Comparison of ENCODE assay signal across 9 cellular contexts in the genomic region with DNA sequence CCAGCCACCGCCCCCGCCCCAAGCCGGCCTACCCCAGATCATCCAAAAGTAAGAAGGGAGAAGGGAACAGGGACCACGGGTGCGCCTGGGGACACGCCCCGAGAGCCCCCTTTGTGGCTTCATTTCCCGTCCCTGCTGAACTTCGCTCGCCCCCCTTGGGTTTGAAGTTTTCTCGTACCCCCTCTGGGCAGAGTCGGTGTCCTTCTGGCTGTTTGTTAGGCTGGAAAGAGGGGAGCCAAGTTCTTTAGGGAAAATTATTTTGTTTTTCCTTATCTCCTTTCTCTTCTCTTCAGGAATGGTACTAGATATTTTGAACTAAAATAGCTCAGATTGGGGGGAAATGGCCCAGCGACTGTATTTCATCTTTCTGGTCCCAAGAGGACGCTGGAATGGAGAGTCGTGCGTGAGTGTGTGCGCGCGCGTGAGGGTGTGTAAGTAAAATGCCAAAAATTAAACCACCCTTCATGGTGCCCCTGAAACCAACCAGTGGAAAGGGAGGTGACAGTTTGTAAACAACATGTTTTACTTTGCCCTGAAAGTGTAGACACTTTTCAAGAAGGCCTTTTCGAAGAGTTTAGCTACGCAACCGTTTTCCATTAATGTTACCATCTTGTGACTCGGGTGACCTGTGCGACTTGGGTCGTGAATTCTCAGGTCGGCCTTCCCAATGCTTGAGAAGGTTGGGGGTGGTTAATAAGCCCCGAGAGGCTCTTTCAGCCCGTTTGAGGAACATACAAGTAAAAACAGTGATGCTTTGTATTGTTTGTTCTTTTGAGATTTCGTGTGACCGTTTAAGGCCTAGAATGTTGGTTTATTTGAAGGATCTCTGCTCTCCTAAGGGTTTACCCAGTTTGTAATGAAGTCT. TPM values are rescaled to one million over a fixed set of nuclear protein-coding genes. Genes with fewer than 3 reads are reported as not detected.
DNase-seq lines count a peak whose midpoint lies in the region; ATAC-seq and TF ChIP-seq lines count a peak whose summit lies in the region.
"Had no signal": no experiment of that assay in that cellular context is flagged by ENCODE, and none has a peak within 500 bp of the region (broad histone marks: within the 10 kb centered on the region; RNA-seq: fewer than 3 reads in every experiment).

No MANE protein-coding gene starts in this region.

- H3K4me2 ChIP-seq in mesenchymal stem cell (ENCODE audit: low read length, poor library complexity, severe bottlenecking): peak overlapping the region; percentile 97

- DNase-seq in cardiac muscle cell (ENCODE audit: low read depth in 1 of 2, low spot score in 1 of 2) (peak in 1 of 2 donors; percentile 32), Right ventricle myocardium inferior (ENCODE audit: missing footprints) (no peak), ascending aorta (ENCODE audit: low spot score in 2 of 2) (no peak), mesenchymal stem cell (no peak), SW 1271 (lab: John Stamatoyannopoulos, UW) (no peak), NOMO-1 treated with DMSO at 0.1 percent for 48 hours (lab: John Stamatoyannopoulos, UW; ENCODE audit: unreplicated experiment) (no peak)
- DNase-seq: cerebellar nuclear complex had no signal

- H3K18ac ChIP-seq in mesenchymal stem cell (ENCODE audit: low read depth in 1 of 2, low read length in 2 of 2): no peak overlapping the region

- H2BK120ac ChIP-seq in mesenchymal stem cell (ENCODE audit: low read depth, low read length): peak overlapping the region; percentile 44

- H3K9me3 ChIP-seq in cardiac muscle cell (ENCODE audit: low read depth) (no peaks in the 10 kb centered on the region), ascending aorta (no peaks in the 10 kb centered on the region), mesenchymal stem cell (ENCODE audit: control insufficient read depth, low read length) (no peaks in the 10 kb centered on the region)

- H4K8ac ChIP-seq in mesenchymal stem cell (ENCODE audit: low read length): no peak overlapping the region

- H3K79me1 ChIP-seq in mesenchymal stem cell (replicated peaks; ENCODE audit: low read length, poor library complexity, severe bottlenecking): no peaks in the 10 kb centered on the region

- H3K14ac ChIP-seq in mesenchymal stem cell (ENCODE audit: low read length in 2 of 2): no peak overlapping the region

- H4K91ac ChIP-seq in mesenchymal stem cell (ENCODE audit: low read length): no peak overlapping the region

- H3K9ac ChIP-seq in mesenchymal stem cell (ENCODE audit: low read length): no peak overlapping the region

- H3K4me1 ChIP-seq in cardiac muscle cell (ENCODE audit: low read depth) (peaks cover 59% of the 10 kb centered on the region), ascending aorta (peaks cover 0 to 6% of the 10 kb centered on the region in 2 donors), mesenchymal stem cell (ENCODE audit: control insufficient read depth, insufficient read depth, low read depth, low read length) (peaks cover 14% of the 10 kb centered on the region), urinary bladder (ENCODE audit: insufficient read depth) (peaks cover 5% of the 10 kb centered on the region)

- no peak overlapping the region for H2AK5ac ChIP-seq in mesenchymal stem cell (ENCODE audit: low read length, severe bottlenecking)

- intact Hi-C loops in Right ventricle myocardium inferior (cut with DNase I): loop anchor here (2.0 to 10.0 kb wide), 3 partner anchors 40 to 240 kb away; no protein-coding TSS in a partner anchor
- intact Hi-C loops in ascending aorta (cut with DNase I): loop anchor here (5.0 kb wide), 1 partner anchor 37 kb away; no protein-coding TSS in a partner anchor

- ATAC-seq in Right ventricle myocardium inferior (no peak), GM21390 (IDR thresholded peaks at IDR 0.05; ENCODE audit: unreplicated experiment) (no peak)

- peak overlapping the region; percentile 93 for H3K4me3 ChIP-seq in cardiac muscle cell
- peak overlapping the region; percentile 61 to 96 for H3K4me3 ChIP-seq in ascending aorta
- peak overlapping the region; percentile 71 to 79 for H3K4me3 ChIP-seq in mesenchymal stem cell (ENCODE audit: insufficient read depth in 1 of 2, low read depth in 1 of 2, low read length in 2 of 2)
- H3K4me3 ChIP-seq in urinary bladder (ENCODE audit: low read depth, low read length): peak overlapping the region; percentile 59

- WGBS in mesenchymal stem cell: 37% methylated on average over 22 of the region's 31 CpGs
- WGBS in urinary bladder: 40% methylated on average over 31 of the region's 31 CpGs

- no peak overlapping the region for H2AFZ ChIP-seq in mesenchymal stem cell (ENCODE audit: low read depth, low read length)

- no peak overlapping the region for H2BK12ac ChIP-seq in mesenchymal stem cell (ENCODE audit: low read length in 2 of 2)

- H3K27me3 ChIP-seq in cardiac muscle cell (no peaks in the 10 kb centered on the region), ascending aorta (no peaks in the 10 kb centered on the region), mesenchymal stem cell (ENCODE audit: control insufficient read depth in 1 of 2, insufficient read depth in 1 of 2, low read length in 2 of 2) (peaks cover 23 to 70% of the 10 kb centered on the region in 2 experiments)

- H2BK5ac ChIP-seq in mesenchymal stem cell (ENCODE audit: low read depth, low read length, poor library complexity, severe bottlenecking): no peak overlapping the region

- H3K36me3 ChIP-seq in cardiac muscle cell: no peaks in the 10 kb centered on the region
- H3K36me3 ChIP-seq in ascending aorta: no peaks in the 10 kb centered on the region
- H3K36me3 ChIP-seq in mesenchymal stem cell (ENCODE audit: control insufficient read depth in 1 of 2, insufficient read depth in 2 of 2, low read depth in 1 of 2, low read length in 2 of 2): no peaks in the 10 kb centered on the region
- no peaks in the 10 kb centered on the region for H3K36me3 ChIP-seq in urinary bladder (ENCODE audit: insufficient read depth)

- peak overlapping the region in 1 of 2 experiments; percentile 4 for H3K4ac ChIP-seq in mesenchymal stem cell (ENCODE audit: low read depth in 1 of 2, low read length in 2 of 2)

- TF ChIP-seq CTCF in cardiac muscle cell (IDR thresholded peaks at IDR 0.05; ENCODE audit: low read depth, low read length): no peak
- TF ChIP-seq CTCF in ascending aorta (IDR thresholded peaks at IDR 0.05): no peak

- peak overlapping the region; percentile 86 for H3K27ac ChIP-seq in cardiac muscle cell
- peak overlapping the region; percentile 72 to 94 for H3K27ac ChIP-seq in ascending aorta
- no peak overlapping the region for H3K27ac ChIP-seq in mesenchymal stem cell (ENCODE audit: low read length, poor library complexity, severe bottlenecking)
- H3K27ac ChIP-seq in urinary bladder (ENCODE audit: low read depth): no peak overlapping the region

- H3K23ac ChIP-seq in mesenchymal stem cell (ENCODE audit: low read length in 2 of 2): no peak overlapping the region

- no peak overlapping the region for H2BK15ac ChIP-seq in mesenchymal stem cell (ENCODE audit: low read depth, poor library complexity, severe bottlenecking)

RNA-seq across cellular contexts. Expression of gene RBM20, which starts 0.7 kb away (rescaled TPM):
- total RNA-seq in cardiac muscle cell: 23.0 and 28.5 TPM in 2 replicates
- polyA plus RNA-seq in cardiac muscle cell: 12.7 and 19.2 TPM in 2 replicates
- total RNA-seq in Right ventricle myocardium inferior: 103 TPM
- 4.8 TPM for total RNA-seq in ascending aorta
- polyA plus RNA-seq in mesenchymal stem cell (2013, experiment 1 of 2): 0.68 TPM
- polyA plus RNA-seq in mesenchymal stem cell (2013, experiment 2 of 2): 0.55 TPM
- 2.3 TPM for total RNA-seq in urinary bladder
- 0.68 TPM for polyA plus RNA-seq in urinary bladder

Comparison
In these comparisons a context has a peak if more than half of its experiments do, and no peak if none do; other contexts are left out.
1. H3K27ac ChIP-seq: peak in cardiac muscle cell (single experiment) and ascending aorta (2 of 2); none in mesenchymal stem cell (single experiment) and urinary bladder (single experiment).
2. Peak in every context shown above with its lines, with median percentiles within 50 percentile points of each other: H3K4me3 ChIP-seq.